Comparison of ENCODE assay signal across 1 cellular context in genomic region chr1:51729824-51730284, GRCh38.
TF ChIP-seq lines count a peak whose summit lies in the region.

No MANE protein-coding gene starts in this region.

TF ChIP-seq in HepG2, 621 proteins besides CTCF, POLR2A, EP300 and RAD21 (continued from another document and continues in another):
- TF ChIP-seq ZBTB10 (CRISPR knock-in tag; IDR thresholded peaks at IDR 0.05; ENCODE audit: borderline replicate concordance) (peak; percentile 74; the same call in 1 of the 2 replicates), DZIP1 (CRISPR knock-in tag; IDR thresholded peaks at IDR 0.05) (0 out of 2 replicates have a peak, but pooled peaks have one; percentile 30), HBP1 (CRISPR knock-in tag; IDR thresholded peaks at IDR 0.05; ENCODE audit: low read depth) (no peak), NFAT5 (CRISPR knock-in tag; IDR thresholded peaks at IDR 0.05) (no peak), SKIL (CRISPR knock-in tag; IDR thresholded peaks at IDR 0.05; ENCODE audit: borderline replicate concordance) (no peak), ZNF639 (CRISPR knock-in tag; conservative IDR thresholded peaks at IDR 0.05) (peak; percentile 27; the same call in 1 of the 2 replicates), ZNF777 (CRISPR knock-in tag; IDR thresholded peaks at IDR 0.05) (0 out of 2 replicates have a peak, but pooled peaks have one; percentile 6), BCLAF1 (IDR thresholded peaks at IDR 0.05) (no peak), GATA4 (IDR thresholded peaks at IDR 0.05; ENCODE audit: borderline replicate concordance, low read depth) (0 out of 2 replicates have a peak, but pooled peaks have one; percentile 11), ZNF503 (CRISPR knock-in tag; IDR thresholded peaks at IDR 0.05) (0 out of 2 replicates have a peak, but pooled peaks have one; percentile 5), NFKB2 (CRISPR knock-in tag; IDR thresholded peaks at IDR 0.05; ENCODE audit: borderline replicate concordance) (peak; percentile 5; the same call in 1 of the 2 replicates), THRA (CRISPR knock-in tag; IDR thresholded peaks at IDR 0.05; ENCODE audit: borderline replicate concordance) (0 out of 2 replicates have a peak, but pooled peaks have one; percentile 1), POGK (CRISPR knock-in tag; conservative IDR thresholded peaks at IDR 0.05) (0 out of 2 replicates have a peak, but pooled peaks have one; percentile 12), MEIS1 (CRISPR knock-in tag; IDR thresholded peaks at IDR 0.05; ENCODE audit: borderline replicate concordance) (no peak), ZNF558 (CRISPR knock-in tag; IDR thresholded peaks at IDR 0.05; ENCODE audit: borderline replicate concordance) (0 out of 2 replicates have a peak, but pooled peaks have one; percentile 7), MTERF4 (CRISPR knock-in tag; IDR thresholded peaks at IDR 0.05) (no peak), DMAP1 (CRISPR knock-in tag; IDR thresholded peaks at IDR 0.05) (peak; percentile 51; the same call in 1 of the 2 replicates), ZMYM4 (CRISPR knock-in tag; IDR thresholded peaks at IDR 0.05) (0 out of 2 replicates have a peak, but pooled peaks have one; percentile 4), HOXA5 (CRISPR knock-in tag; IDR thresholded peaks at IDR 0.05) (0 out of 2 replicates have a peak, but pooled peaks have one; percentile 46), SIN3A (IDR thresholded peaks at IDR 0.05; ENCODE audit: borderline replicate concordance, low read depth, low read length) (peak; percentile 20; the same call in 1 of the 2 replicates)
